Comparison of ENCODE assay signal across 14 cellular contexts in the genomic region with DNA sequence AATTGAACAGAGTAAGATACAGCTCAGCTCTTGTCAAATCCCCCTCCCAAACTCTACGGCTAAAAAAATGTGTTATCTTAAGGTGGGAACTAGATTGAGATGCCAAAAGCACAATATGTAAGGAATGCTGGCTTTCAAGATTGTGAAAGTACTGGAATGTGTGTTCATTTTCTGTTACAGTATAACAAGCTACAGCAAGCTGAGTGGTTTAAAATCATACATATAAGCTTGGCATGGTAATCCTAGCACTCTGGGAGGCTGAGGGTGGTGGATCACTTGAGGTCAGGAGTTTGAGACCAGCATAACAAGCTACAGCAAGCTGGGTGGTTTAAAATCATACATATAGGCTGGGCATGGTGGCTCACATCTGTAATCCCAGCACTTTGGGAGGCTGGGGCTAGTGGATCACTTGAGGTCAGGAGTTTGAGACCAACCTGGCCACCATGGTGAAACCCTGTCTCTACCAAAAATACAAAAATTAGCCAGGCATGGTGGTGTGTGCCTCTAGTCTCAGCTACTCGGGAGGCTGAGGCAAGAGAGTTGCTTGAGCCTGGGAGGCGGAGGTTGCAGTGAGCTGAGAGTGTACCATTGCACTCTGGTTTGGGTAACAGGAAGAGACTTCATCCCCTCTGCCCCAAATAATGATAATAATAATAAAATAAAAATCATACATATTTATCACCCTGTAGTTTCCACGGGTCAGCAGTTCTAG.
DNase-seq lines count a peak whose midpoint lies in the region; ATAC-seq and TF ChIP-seq lines count a peak whose summit lies in the region.
"Had no signal": no experiment of that assay in that cellular context is flagged by ENCODE, and none has a peak within 500 bp of the region (broad histone marks: within the 10 kb centered on the region; RNA-seq: fewer than 3 reads in every experiment).

No MANE protein-coding gene starts in this region.

- no peak overlapping the region for H3K18ac ChIP-seq in mesendoderm (ENCODE audit: low read length)

- H3K36me3 ChIP-seq in cardiac muscle cell (no peaks in the 10 kb centered on the region), mesendoderm (ENCODE audit: control insufficient read depth, insufficient read depth, low read length) (no peaks in the 10 kb centered on the region), upper lobe of right lung (no peaks in the 10 kb centered on the region)

- peak in 1 of 2 donors; percentile 27 for DNase-seq in cardiac muscle cell (ENCODE audit: low read depth in 1 of 2, low spot score in 1 of 2)
- no peak for DNase-seq in right cardiac atrium
- DNase-seq in epithelial cell of prostate (ENCODE audit: low read depth, low spot score): peak; percentile 53
- peak; percentile 17 for DNase-seq in mesendoderm
- DNase-seq in upper lobe of right lung: no peak
- no peak for DNase-seq in NOMO-1 (lab: John Stamatoyannopoulos, UW; ENCODE audit: unreplicated experiment in 2 of 2)
- DNase-seq: CD8-positive, alpha-beta T cell; DMS53; GF-D8; HCEC 1CT; HFFc6 had no signal

- WGBS in right cardiac atrium: 67% methylated on average over 4 of the region's 4 CpGs
- no CpG with 5 or more reads among the region's 4 CpGs for WGBS in mesendoderm (ENCODE audit: extremely low coverage, insufficient coverage, low lambda C conversion rate)

- H3K9ac ChIP-seq in mesendoderm (ENCODE audit: low read length): no peak overlapping the region

- no peak overlapping the region for H2BK15ac ChIP-seq in mesendoderm (replicated peaks; ENCODE audit: low read depth)

- H2AK5ac ChIP-seq in mesendoderm (ENCODE audit: low read length): no peak overlapping the region

- no peaks in the 10 kb centered on the region for H3K27me3 ChIP-seq in cardiac muscle cell
- H3K27me3 ChIP-seq in right cardiac atrium (ENCODE audit: control insufficient read depth, insufficient read depth): no peaks in the 10 kb centered on the region
- no peaks in the 10 kb centered on the region for H3K27me3 ChIP-seq in mesendoderm (ENCODE audit: insufficient read depth, low read length, poor library complexity)
- H3K27me3 ChIP-seq in upper lobe of right lung: no peaks in the 10 kb centered on the region

- ATAC-seq in right cardiac atrium (no peak), upper lobe of right lung (peak; percentile 68), HG03520 (IDR thresholded peaks at IDR 0.05; ENCODE audit: unreplicated experiment) (no peak), HG02981 (IDR thresholded peaks at IDR 0.05; ENCODE audit: unreplicated experiment) (no peak)
- ATAC-seq: CD8-positive, alpha-beta T cell had no signal

- H3K27ac ChIP-seq in cardiac muscle cell: peak overlapping the region; percentile 17
- H3K27ac ChIP-seq in right cardiac atrium (ENCODE audit: low read length): no peak overlapping the region
- peak overlapping the region; percentile 49 for H3K27ac ChIP-seq in epithelial cell of prostate
- no peak overlapping the region for H3K27ac ChIP-seq in mesendoderm (ENCODE audit: low read depth, low read length)
- H3K27ac ChIP-seq in upper lobe of right lung: no peak overlapping the region
- H3K27ac ChIP-seq: 22Rv1 had no signal

- H3K4ac ChIP-seq in mesendoderm (ENCODE audit: low read depth, low read length): no peak overlapping the region

- H3K23ac ChIP-seq in mesendoderm (ENCODE audit: low read length): no peak overlapping the region

- no peak overlapping the region for H2BK5ac ChIP-seq in mesendoderm (ENCODE audit: low read length)

- intact Hi-C loops in right cardiac atrium (cut with DNase I): no loop called here
- intact Hi-C loops in upper lobe of right lung (cut with DNase I): no loop called here

- TF ChIP-seq CTCF in cardiac muscle cell (IDR thresholded peaks at IDR 0.05; ENCODE audit: low read depth, low read length) (no peak), upper lobe of right lung (IDR thresholded peaks at IDR 0.05) (no peak)

- no peak overlapping the region for H3K4me3 ChIP-seq in cardiac muscle cell
- H3K4me3 ChIP-seq in right cardiac atrium (ENCODE audit: low read length): no peak overlapping the region
- no peak overlapping the region for H3K4me3 ChIP-seq in mesendoderm (ENCODE audit: low read length)
- no peak overlapping the region for H3K4me3 ChIP-seq in upper lobe of right lung

- no peak overlapping the region for H3K56ac ChIP-seq in mesendoderm (ENCODE audit: low read length)

- no peak overlapping the region for H4K8ac ChIP-seq in mesendoderm (ENCODE audit: low read depth, low read length)

- no peaks in the 10 kb centered on the region for H3K79me1 ChIP-seq in mesendoderm (ENCODE audit: low read length)

- no peak overlapping the region for H3K4me2 ChIP-seq in mesendoderm (ENCODE audit: low read length)

- H3K79me2 ChIP-seq in mesendoderm (ENCODE audit: control insufficient read depth, insufficient read depth, low read length): no peaks in the 10 kb centered on the region

- H2BK120ac ChIP-seq in mesendoderm (ENCODE audit: low read depth, low read length): no peak overlapping the region

- no peak overlapping the region for H4K5ac ChIP-seq in mesendoderm (ENCODE audit: low read length)

- peaks cover 5% of the 10 kb centered on the region for H3K4me1 ChIP-seq in cardiac muscle cell (ENCODE audit: low read depth)
- no peaks in the 10 kb centered on the region for H3K4me1 ChIP-seq in right cardiac atrium (ENCODE audit: control insufficient read depth, insufficient read depth, low read length)
- H3K4me1 ChIP-seq in mesendoderm (ENCODE audit: control insufficient read depth, low read depth, low read length): no peaks in the 10 kb centered on the region
- H3K4me1 ChIP-seq in upper lobe of right lung: no peaks in the 10 kb centered on the region

- H3K9me3 ChIP-seq in cardiac muscle cell (ENCODE audit: low read depth): no peaks in the 10 kb centered on the region
- no peaks in the 10 kb centered on the region for H3K9me3 ChIP-seq in right cardiac atrium (ENCODE audit: control insufficient read depth, low read length)
- no peaks in the 10 kb centered on the region for H3K9me3 ChIP-seq in upper lobe of right lung

Comparison
In these comparisons a context has a peak if more than half of its experiments do, and no peak if none do; other contexts are left out.
1. H3K27ac ChIP-seq: peak in cardiac muscle cell (single experiment) and epithelial cell of prostate (single experiment); none in right cardiac atrium (single experiment), mesendoderm (single experiment) and upper lobe of right lung (single experiment).
2. DNase-seq: peak in epithelial cell of prostate (single experiment) and mesendoderm (single experiment); none in right cardiac atrium (0 of 3), upper lobe of right lung (single experiment) and NOMO-1 (0 of 2).